1 cellular context compared by ENCODE assay signal in the genomic region with DNA sequence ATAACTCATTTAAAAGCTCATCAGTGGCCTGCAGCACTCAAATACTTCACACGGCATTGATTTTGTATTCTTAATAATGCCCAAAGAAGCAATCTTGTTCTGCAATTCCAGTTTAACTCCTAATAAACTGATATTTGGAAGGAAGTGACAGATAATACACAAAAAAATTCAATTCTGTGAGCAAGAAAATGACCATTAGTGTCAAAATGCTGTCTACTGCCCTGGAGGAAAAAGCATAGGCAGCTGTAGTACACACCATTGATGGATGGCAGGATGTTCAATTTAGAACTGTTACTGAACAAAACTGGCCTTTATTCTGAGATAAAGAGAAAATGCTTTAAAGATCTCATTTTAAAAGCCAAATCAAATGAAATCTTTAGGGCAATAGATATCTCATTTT.
TF ChIP-seq lines count a peak whose summit lies in the region.

No MANE protein-coding gene starts in this region.

TF ChIP-seq in SK-N-SH treated with all-trans-retinoic acid at 6 μM for 48 hours, 23 proteins besides CTCF, POLR2A, EP300 and RAD21 (continued from another document):
- TF ChIP-seq, protein P1, sequence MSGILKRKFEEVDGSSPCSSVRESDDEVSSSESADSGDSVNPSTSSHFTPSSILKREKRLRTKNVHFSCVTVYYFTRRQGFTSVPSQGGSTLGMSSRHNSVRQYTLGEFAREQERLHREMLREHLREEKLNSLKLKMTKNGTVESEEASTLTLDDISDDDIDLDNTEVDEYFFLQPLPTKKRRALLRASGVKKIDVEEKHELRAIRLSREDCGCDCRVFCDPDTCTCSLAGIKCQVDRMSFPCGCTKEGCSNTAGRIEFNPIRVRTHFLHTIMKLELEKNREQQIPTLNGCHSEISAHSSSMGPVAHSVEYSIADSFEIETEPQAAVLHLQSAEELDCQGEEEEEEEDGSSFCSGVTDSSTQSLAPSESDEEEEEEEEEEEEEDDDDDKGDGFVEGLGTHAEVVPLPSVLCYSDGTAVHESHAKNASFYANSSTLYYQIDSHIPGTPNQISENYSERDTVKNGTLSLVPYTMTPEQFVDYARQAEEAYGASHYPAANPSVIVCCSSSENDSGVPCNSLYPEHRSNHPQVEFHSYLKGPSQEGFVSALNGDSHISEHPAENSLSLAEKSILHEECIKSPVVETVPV (CRISPR knock-in tag; IDR thresholded peaks at IDR 0.05) = no peak
- no peak for TF ChIP-seq GLIS3 (CRISPR knock-in tag; IDR thresholded peaks at IDR 0.05)
- TF ChIP-seq TCF4 (CRISPR knock-in tag; IDR thresholded peaks at IDR 0.05; ENCODE audit: borderline replicate concordance) = no peak
